Comparison of ENCODE assay signal across 36 cellular contexts in the genomic region with DNA sequence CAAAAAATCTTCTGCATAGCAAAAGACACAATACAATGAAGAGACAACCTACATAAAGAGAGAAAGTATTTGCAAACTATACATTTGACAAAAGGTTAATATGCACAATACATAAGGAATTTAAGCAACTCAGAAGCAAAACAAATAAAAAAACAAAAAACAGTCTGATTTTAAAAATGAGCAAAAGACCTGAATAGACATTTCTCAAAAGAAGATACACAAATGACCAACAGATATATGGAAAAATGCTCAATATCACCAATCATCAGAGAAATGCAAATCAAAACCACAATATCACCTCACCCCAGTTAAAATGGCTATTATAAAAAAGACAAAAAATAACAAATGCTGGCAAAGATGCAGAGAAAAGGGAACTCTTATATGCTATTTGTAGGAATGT. TPM values are rescaled to one million over a fixed set of nuclear protein-coding genes. Genes with fewer than 3 reads are reported as not detected.
"Had no signal": no experiment of that assay in that cellular context is flagged by ENCODE, and none has a peak within 500 bp of the region (broad histone marks: within the 10 kb centered on the region; RNA-seq: fewer than 3 reads in every experiment).

No MANE protein-coding gene starts in this region.

- DNase-seq: activated effector memory CD4-positive, alpha-beta T cell treated with anti-CD3 and anti-CD28 coated beads, Interleukin-2, amount 50 U/mL, for 16 hours; activated effector memory CD4-positive, alpha-beta T cell treated with Interleukin-2 at 50 U/mL for 16 hours; activated gamma-delta T cell; activated gamma-delta T cell treated with Interleukin-2 at 50 U/mL for 16 hours; activated naive CD4-positive, alpha-beta T cell; activated naive CD4-positive, alpha-beta T cell treated with anti-CD3 and anti-CD28 coated beads for 36 hours; activated naive CD4-positive, alpha-beta T cell treated with anti-CD3 and anti-CD28 coated beads, Interleukin-2, amount 10 ng/mL, durations not matched to agents 7 days and 5 days; activated naive CD4-positive, alpha-beta T cell treated with anti-CD3 and anti-CD28 coated beads, Interleukin-2, amount 50 U/mL, for 16 hours; activated naive CD4-positive, alpha-beta T cell treated with Interleukin-2 at 50 U/mL for 16 hours; activated naive CD8-positive, alpha-beta T cell treated with anti-CD3 and anti-CD28 coated beads for 36 hours; activated naive CD8-positive, alpha-beta T cell treated with anti-CD3 and anti-CD28 coated beads, Interleukin-2, amount 10 ng/mL, durations not matched to agents 7 days and 5 days; activated naive CD8-positive, alpha-beta T cell treated with anti-CD3 and anti-CD28 coated beads, Interleukin-2, amount 50 U/mL, for 24 hours; activated T-cell treated with anti-CD3 and anti-CD28 coated beads, Interleukin-2, amount 50 U/mL, for 1 hour; activated T-cell treated with anti-CD3 and anti-CD28 coated beads, Interleukin-2, amount 50 U/mL, for 24 hours; activated T-cell treated with anti-CD3 and anti-CD28 coated beads, Interleukin-2, amount 50 U/mL, for 4 hours; activated T-cell treated with anti-CD3 and anti-CD28 coated beads, Interleukin-2, amount 50 U/mL, for 48 hours; activated T-cell treated with anti-CD3 and anti-CD28 coated beads, Interleukin-2, amount 50 U/mL, for 72 hours; adrenal gland; amniotic stem cell; amygdala; anterior cingulate cortex; aorta; body of pancreas; brain microvascular endothelial cell; caudate nucleus; central memory CD4-positive, alpha-beta T cell; cerebellar nuclear complex had no signal

- H3K9me3 ChIP-seq: adrenal gland, ascending aorta, body of pancreas, breast epithelium had no signal

- FAIRE-seq: astrocyte, bronchial epithelial cell had no signal

- H3K27ac ChIP-seq: adrenal gland, ascending aorta, body of pancreas, brain microvascular endothelial cell, breast epithelium, cardiac muscle cell had no signal

- H3K4me1 ChIP-seq: adrenal gland, ascending aorta, body of pancreas, breast epithelium had no signal

- H3K36me3 ChIP-seq: adrenal gland, ascending aorta, brain microvascular endothelial cell, breast epithelium, cardiac muscle cell had no signal

- H3K4me3 ChIP-seq: adrenal gland, ascending aorta, body of pancreas, breast epithelium, cardiac muscle cell had no signal

- ATAC-seq: activated naive CD4-positive, alpha-beta T cell treated with anti-CD3 and anti-CD28 coated beads, Interleukin-2, amount 50 U/mL, for 72 hours; activated naive CD8-positive, alpha-beta T cell treated with anti-CD3 and anti-CD28 coated beads, Interleukin-2, amount 50 U/mL, for 24 hours; activated T-cell treated with anti-CD3 and anti-CD28 coated beads, Interleukin-2, amount 50 U/mL, for 4 hours; activated T-cell treated with anti-CD3 and anti-CD28 coated beads, Interleukin-2, amount 50 U/mL, for 72 hours; activated T-helper 17 cell treated with anti-CD3 and anti-CD28 coated beads, Interleukin-2, amount 50 U/mL, for 72 hours; body of pancreas had no signal

- H3K27me3 ChIP-seq: adrenal gland, ascending aorta, body of pancreas, brain microvascular endothelial cell, breast epithelium, cardiac muscle cell had no signal

RNA-seq across cellular contexts. Expression of a gene that starts 32.7 kb away (rescaled TPM):
- total RNA-seq: adrenal gland, aorta, ascending aorta, astrocyte, body of pancreas, bronchial epithelial cell, cardiac septum, chondrocyte had no signal
- polyA plus RNA-seq: aorta, cardiac muscle cell had no signal
